12 cellular contexts compared by ENCODE assay signal in genomic region chrX:135384161-135384836, GRCh38. TPM values are rescaled to one million over a fixed set of nuclear protein-coding genes. Genes with fewer than 3 reads are reported as not detected.
DNase-seq lines count a peak whose midpoint lies in the region; ATAC-seq and TF ChIP-seq lines count a peak whose summit lies in the region.
"Had no signal": no experiment of that assay in that cellular context is flagged by ENCODE, and none has a peak within 500 bp of the region (broad histone marks: within the 10 kb centered on the region; RNA-seq: fewer than 3 reads in every experiment).

No MANE protein-coding gene starts in this region.

- H3K4me1 ChIP-seq in upper lobe of left lung, result no peaks in the 10 kb centered on the region
- H3K4me1 ChIP-seq: gastrocnemius medialis, suprapubic skin had no signal

- H3K27me3 Mint-ChIP-seq in activated CD4-positive, alpha-beta memory T cell treated with anti-CD3 and anti-CD28 coated beads, Interleukin-2, amount 10 ng/mL, durations not matched to agents 7 days and 5 days, result no peaks in the 10 kb centered on the region
- H3K27me3 Mint-ChIP-seq in effector memory CD8-positive, alpha-beta T cell, result no peaks in the 10 kb centered on the region
- H3K27me3 Mint-ChIP-seq in stimulated activated naive CD8-positive, alpha-beta T cell treated with anti-CD3 and anti-CD28 coated beads, Interleukin-15, amount 100 ng/mL, for 72 hours, result no peaks in the 10 kb centered on the region

- H3K36me3 ChIP-seq in upper lobe of left lung, result no peaks in the 10 kb centered on the region
- H3K36me3 ChIP-seq: gastrocnemius medialis, suprapubic skin had no signal

- no peak for TF ChIP-seq CTCF in upper lobe of left lung (IDR thresholded peaks at IDR 0.05)

- POLR2A ChIA-PET in activated CD4-positive, alpha-beta memory T cell treated with anti-CD3 and anti-CD28 coated beads, Interleukin-2, amount 10 ng/mL, durations not matched to agents 7 days and 5 days (lab: Charles Lee), result no interaction called here

- TF ChIP-seq POLR2A in upper lobe of left lung (IDR thresholded peaks at IDR 0.05), result no peak

- WGBS in upper lobe of left lung, 2 donors, result 67 to 74% methylated on average over 6 of the region's 6 CpGs

- peak; percentile 99 for ATAC-seq in effector memory CD8-positive, alpha-beta T cell (replicated peaks)
- ATAC-seq in stimulated activated naive CD8-positive, alpha-beta T cell treated with anti-CD3 and anti-CD28 coated beads, Interleukin-15, amount 100 ng/mL, for 72 hours, result peak; percentile 98
- ATAC-seq in upper lobe of left lung (ENCODE audit: low FRiP score in 2 of 2), result no peak
- ATAC-seq: gastrocnemius medialis had no signal

- peak; percentile 32 for DNase-seq in activated naive CD4-positive, alpha-beta T cell treated with Interleukin-2 at 50 U/mL for 16 hours
- no peak for DNase-seq in activated naive CD4-positive, alpha-beta T cell (lab: John Stamatoyannopoulos, UW)
- peak; percentile 64 for DNase-seq in activated CD4-positive, alpha-beta memory T cell treated with anti-CD3 and anti-CD28 coated beads, Interleukin-2, amount 10 ng/mL, durations not matched to agents 7 days and 5 days
- DNase-seq in effector memory CD8-positive, alpha-beta T cell, result peak; percentile 13 to 31 (median 17)
- peak; percentile 16 to 20 for DNase-seq in stimulated activated naive CD8-positive, alpha-beta T cell treated with anti-CD3 and anti-CD28 coated beads, Interleukin-15, amount 100 ng/mL, for 72 hours
- DNase-seq in upper lobe of left lung, result no peak
- DNase-seq in COLO668 (lab: John Stamatoyannopoulos, UW; ENCODE audit: unreplicated experiment), result no peak
- DNase-seq in NCI-H2081 treated with DMSO at 0.1 percent for 48 hours (lab: John Stamatoyannopoulos, UW), result no peak
- DNase-seq: gastrocnemius medialis, left cardiac atrium, NCI-H1436 treated with DMSO at 0.1 percent for 48 hours had no signal

- TF ChIP-seq EP300 in upper lobe of left lung (IDR thresholded peaks at IDR 0.05), result no peak

- H3K9me3 Mint-ChIP-seq in activated CD4-positive, alpha-beta memory T cell treated with anti-CD3 and anti-CD28 coated beads, Interleukin-2, amount 10 ng/mL, durations not matched to agents 7 days and 5 days, result peaks cover 2% of the 10 kb centered on the region
- H3K9me3 Mint-ChIP-seq in effector memory CD8-positive, alpha-beta T cell, result no peaks in the 10 kb centered on the region
- H3K9me3 Mint-ChIP-seq in stimulated activated naive CD8-positive, alpha-beta T cell treated with anti-CD3 and anti-CD28 coated beads, Interleukin-15, amount 100 ng/mL, for 72 hours, result no peaks in the 10 kb centered on the region

- peaks cover 42% of the 10 kb centered on the region for H3K4me1 Mint-ChIP-seq in activated CD4-positive, alpha-beta memory T cell treated with anti-CD3 and anti-CD28 coated beads, Interleukin-2, amount 10 ng/mL, durations not matched to agents 7 days and 5 days
- peaks cover 15 to 27% of the 10 kb centered on the region in 2 donors for H3K4me1 Mint-ChIP-seq in effector memory CD8-positive, alpha-beta T cell (ENCODE audit: low read depth in 2 of 2)
- peaks cover 34% of the 10 kb centered on the region for H3K4me1 Mint-ChIP-seq in stimulated activated naive CD8-positive, alpha-beta T cell treated with anti-CD3 and anti-CD28 coated beads, Interleukin-15, amount 100 ng/mL, for 72 hours

- no peaks in the 10 kb centered on the region for H3K27me3 ChIP-seq in upper lobe of left lung
- H3K27me3 ChIP-seq: gastrocnemius medialis, suprapubic skin had no signal

- H3K4me3 ChIP-seq in upper lobe of left lung, result no peak overlapping the region
- H3K4me3 ChIP-seq: gastrocnemius medialis, suprapubic skin had no signal

- peak overlapping the region; percentile 22 for H3K4me3 Mint-ChIP-seq in activated CD4-positive, alpha-beta memory T cell treated with anti-CD3 and anti-CD28 coated beads, Interleukin-2, amount 10 ng/mL, durations not matched to agents 7 days and 5 days
- H3K4me3 Mint-ChIP-seq in effector memory CD8-positive, alpha-beta T cell, result peak overlapping the region; percentile 31 to 63
- peak overlapping the region; percentile 62 to 77 for H3K4me3 Mint-ChIP-seq in stimulated activated naive CD8-positive, alpha-beta T cell treated with anti-CD3 and anti-CD28 coated beads, Interleukin-15, amount 100 ng/mL, for 72 hours

- peak overlapping the region; percentile 80 for H3K27ac Mint-ChIP-seq in activated CD4-positive, alpha-beta memory T cell treated with anti-CD3 and anti-CD28 coated beads, Interleukin-2, amount 10 ng/mL, durations not matched to agents 7 days and 5 days
- peak overlapping the region; percentile 3 to 95 for H3K27ac Mint-ChIP-seq in effector memory CD8-positive, alpha-beta T cell
- peak overlapping the region in 1 of 2 donors; percentile 94 for H3K27ac Mint-ChIP-seq in stimulated activated naive CD8-positive, alpha-beta T cell treated with anti-CD3 and anti-CD28 coated beads, Interleukin-15, amount 100 ng/mL, for 72 hours

- CTCF ChIA-PET in activated CD4-positive, alpha-beta memory T cell treated with anti-CD3 and anti-CD28 coated beads, Interleukin-2, amount 10 ng/mL, durations not matched to agents 7 days and 5 days (lab: Charles Lee), result no interaction called here

- no peak overlapping the region for H3K27ac ChIP-seq in upper lobe of left lung
- H3K27ac ChIP-seq: gastrocnemius medialis, suprapubic skin had no signal

- H3K9me3 ChIP-seq in upper lobe of left lung, result no peaks in the 10 kb centered on the region
- H3K9me3 ChIP-seq: gastrocnemius medialis, suprapubic skin had no signal

- H3K36me3 Mint-ChIP-seq in activated CD4-positive, alpha-beta memory T cell treated with anti-CD3 and anti-CD28 coated beads, Interleukin-2, amount 10 ng/mL, durations not matched to agents 7 days and 5 days (ENCODE audit: low read depth), result peaks cover 12% of the 10 kb centered on the region
- H3K36me3 Mint-ChIP-seq in effector memory CD8-positive, alpha-beta T cell (ENCODE audit: insufficient read depth), result no peaks in the 10 kb centered on the region

RNA-seq across cellular contexts. Expression of gene SMIM10L2A, which starts 37.4 kb away (rescaled TPM):
- under 1 TPM; 0.33 to 0.45 TPM for total RNA-seq in activated CD4-positive, alpha-beta memory T cell treated with anti-CD3 and anti-CD28 coated beads, Interleukin-2, amount 10 ng/mL, durations not matched to agents 7 days and 5 days
- total RNA-seq in upper lobe of left lung, result 1 to 10 TPM in 5 of 6 donors, under 1 TPM in 1; 0.98 to 4.3 (median 2.0) TPM

RNA-seq across cellular contexts. Expression of gene ZNF449, which starts 39.7 kb away (rescaled TPM):
- total RNA-seq in activated CD4-positive, alpha-beta memory T cell treated with anti-CD3 and anti-CD28 coated beads, Interleukin-2, amount 10 ng/mL, durations not matched to agents 7 days and 5 days, result 1 to 10 TPM; 4.7 to 4.8 TPM
- total RNA-seq in upper lobe of left lung, result 10 to 100 TPM in 1 of 6 donors, 1 to 10 TPM in 5; 5.1 to 12.6 (median 5.3) TPM

RNA-seq across cellular contexts. Expression of gene ZNF75D, which starts 40.4 kb away (rescaled TPM):
- 10 to 100 TPM; 11.8 to 11.9 TPM for total RNA-seq in activated CD4-positive, alpha-beta memory T cell treated with anti-CD3 and anti-CD28 coated beads, Interleukin-2, amount 10 ng/mL, durations not matched to agents 7 days and 5 days
- total RNA-seq in upper lobe of left lung, result 10 to 100 TPM in 3 of 6 donors, 1 to 10 TPM in 3; 7.5 to 22.0 (median 11.9) TPM

Comparison
In these comparisons a context has a peak if more than half of its experiments do, and no peak if none do; other contexts are left out.
1. DNase-seq: peak in activated naive CD4-positive, alpha-beta T cell treated with Interleukin-2 at 50 U/mL for 16 hours (single experiment), activated CD4-positive, alpha-beta memory T cell treated with anti-CD3 and anti-CD28 coated beads, Interleukin-2, amount 10 ng/mL, durations not matched to agents 7 days and 5 days (single experiment), effector memory CD8-positive, alpha-beta T cell (3 of 3) and stimulated activated naive CD8-positive, alpha-beta T cell treated with anti-CD3 and anti-CD28 coated beads, Interleukin-15, amount 100 ng/mL, for 72 hours (2 of 2); none in activated naive CD4-positive, alpha-beta T cell (0 of 4), upper lobe of left lung (0 of 2), COLO668 (single experiment) and NCI-H2081 treated with DMSO at 0.1 percent for 48 hours (single experiment).
2. ATAC-seq: peak in effector memory CD8-positive, alpha-beta T cell (single experiment) and stimulated activated naive CD8-positive, alpha-beta T cell treated with anti-CD3 and anti-CD28 coated beads, Interleukin-15, amount 100 ng/mL, for 72 hours (single experiment); none in upper lobe of left lung (0 of 2).
3. Peak in every context shown above with its lines, with median percentiles within 50 percentile points of each other: H3K4me3 Mint-ChIP-seq.